Comparison of ENCODE assay signal across 16 cellular contexts in the genomic region with DNA sequence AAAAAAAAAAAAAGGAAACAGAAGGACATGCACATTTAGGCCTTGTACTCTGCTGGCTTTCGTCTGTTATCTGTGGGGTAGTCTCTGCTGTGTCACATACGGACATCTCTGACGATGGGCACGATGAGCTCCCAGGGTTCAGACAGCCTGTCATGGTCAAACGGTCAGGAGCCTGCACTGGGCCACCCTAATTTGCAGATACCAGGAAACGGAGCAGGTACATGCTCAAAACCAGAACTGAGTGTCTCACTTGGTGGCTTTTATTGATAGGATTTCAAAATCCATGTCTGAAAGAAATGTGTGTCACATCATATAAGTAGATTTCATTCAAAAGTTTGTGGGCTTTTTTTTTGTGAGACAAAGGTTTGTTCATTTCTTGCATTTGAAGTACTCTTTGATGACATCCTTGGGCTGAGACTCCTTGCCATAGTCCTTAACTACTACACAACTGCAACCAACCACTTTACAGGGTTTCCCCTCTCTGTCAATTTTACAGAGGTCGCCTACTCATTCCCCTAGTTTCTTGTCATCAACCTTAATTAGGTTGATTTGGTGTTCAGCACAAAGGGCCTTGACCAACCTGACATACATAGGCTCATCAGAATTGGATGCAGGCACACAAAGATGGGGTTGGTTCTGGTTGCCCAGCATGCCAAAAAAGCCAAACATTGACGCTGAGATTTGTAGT. TPM values are rescaled to one million over a fixed set of nuclear protein-coding genes. Genes with fewer than 3 reads are reported as not detected.
"Had no signal": no experiment of that assay in that cellular context is flagged by ENCODE, and none has a peak within 500 bp of the region (broad histone marks: within the 10 kb centered on the region; RNA-seq: fewer than 3 reads in every experiment).

No MANE protein-coding gene starts in this region.

- H3K27ac ChIP-seq: SK-N-MC, tibial nerve had no signal

- H3K4me3 ChIP-seq: ascending aorta, lung, SK-N-MC, tibial nerve had no signal

- H3K27me3 ChIP-seq: ascending aorta, tibial nerve had no signal

- H3K4me3 Mint-ChIP-seq: dendritic cell treated with granulocyte-macrophage colony-stimulating factor and Interleukin-4, amounts not matched to agents 40 ng/mL and 50 ng/mL, for 4 days; mesothelial cell of epicardium; nephron; T-helper 2 cell treated with Interferon-gamma antibody and Interleukin-4, amounts not matched to agents 5 μg/mL and 100 μg/mL, for 36 hours had no signal

- H3K9me3 Mint-ChIP-seq: dendritic cell treated with granulocyte-macrophage colony-stimulating factor and Interleukin-4, amounts not matched to agents 40 ng/mL and 50 ng/mL, for 4 days; mesothelial cell of epicardium; nephron; T-helper 2 cell treated with Interferon-gamma antibody and Interleukin-4, amounts not matched to agents 5 μg/mL and 100 μg/mL, for 36 hours had no signal

- H3K27me3 Mint-ChIP-seq: dendritic cell treated with granulocyte-macrophage colony-stimulating factor and Interleukin-4, amounts not matched to agents 40 ng/mL and 50 ng/mL, for 4 days had no signal

- DNase-seq: activated CD4-positive, alpha-beta T cell treated with anti-CD3 and anti-CD28 coated beads, Interleukin-2, amount 50 U/mL, for 4 hours; activated effector memory CD4-positive, alpha-beta T cell treated with Interleukin-2 at 50 U/mL for 16 hours; activated naive CD4-positive, alpha-beta T cell treated with anti-CD3 and anti-CD28 coated beads, Interleukin-2, amount 50 U/mL, for 16 hours; activated T-cell treated with anti-CD3 and anti-CD28 coated beads for 4 hours; effector CD8-positive, alpha-beta T cell; hippocampal formation; left colon had no signal

- H3K36me3 ChIP-seq: ascending aorta had no signal

- H3K27ac Mint-ChIP-seq: dendritic cell treated with granulocyte-macrophage colony-stimulating factor and Interleukin-4, amounts not matched to agents 40 ng/mL and 50 ng/mL, for 4 days; mesothelial cell of epicardium; T-helper 2 cell treated with Interferon-gamma antibody and Interleukin-4, amounts not matched to agents 5 μg/mL and 100 μg/mL, for 36 hours had no signal

- H3K9me3 ChIP-seq: ascending aorta, tibial nerve had no signal

- ATAC-seq: left colon had no signal

RNA-seq across cellular contexts. Expression of a gene that starts 9.0 kb away (rescaled TPM):
- total RNA-seq: glomerular endothelial cell had no signal
